8 cellular contexts compared by ENCODE assay signal in the genomic region with DNA sequence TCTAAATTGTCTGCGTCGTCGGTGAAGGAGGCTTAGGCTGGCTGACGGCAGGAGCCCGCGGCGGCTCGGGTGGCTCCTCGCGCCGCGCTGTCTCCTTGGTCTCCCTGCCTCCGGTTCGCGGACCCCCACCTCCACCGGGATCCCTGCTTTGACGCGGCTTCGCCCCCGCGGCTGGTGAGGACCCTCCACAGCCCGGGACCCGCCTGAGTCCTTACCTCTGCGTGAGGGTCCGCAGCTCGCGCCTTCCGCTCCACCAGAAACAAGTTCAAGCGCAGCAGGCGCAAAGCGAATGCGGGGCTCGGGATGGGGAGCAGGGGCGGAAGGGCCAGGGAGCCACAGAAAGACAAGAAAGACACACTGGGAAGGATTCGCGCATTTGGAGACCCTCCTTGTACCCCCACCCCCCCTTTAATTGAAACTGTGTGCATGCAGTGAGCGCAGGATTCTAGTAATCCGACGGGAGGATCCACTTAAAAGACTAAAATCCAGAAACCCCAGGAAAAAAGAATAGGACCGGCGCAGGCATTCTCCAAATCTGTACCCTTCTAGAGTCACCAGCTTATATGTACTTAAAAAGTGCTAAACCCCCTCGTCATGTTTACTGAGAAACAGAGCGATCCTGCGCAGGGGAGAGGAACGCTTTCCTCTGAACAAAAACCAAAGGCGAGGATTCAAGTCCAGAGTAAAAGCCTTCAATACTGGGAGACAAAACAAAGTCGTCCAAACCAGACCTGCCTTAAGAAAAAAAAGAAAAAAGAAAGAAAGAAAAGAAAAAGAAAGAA. TPM values are rescaled to one million over a fixed set of nuclear protein-coding genes. Genes with fewer than 3 reads are reported as not detected.
DNase-seq lines count a peak whose midpoint lies in the region; ATAC-seq and TF ChIP-seq lines count a peak whose summit lies in the region.

No MANE protein-coding gene starts in this region.

- peaks cover 0 to 30% (median 4%) of the 10 kb centered on the region in 3 donors for H3K36me3 Mint-ChIP-seq in CD8-positive, alpha-beta memory T cell
- peaks cover 4% of the 10 kb centered on the region; the same call in 1 of the 2 replicates for H3K36me3 Mint-ChIP-seq in WTC11

- H3K4me1 ChIP-seq in CD8-positive, alpha-beta memory T cell (ENCODE audit: insufficient read depth, low read length), result peaks cover 33% of the 10 kb centered on the region
- no peaks in the 10 kb centered on the region for H3K4me1 ChIP-seq in prostate gland (replicated peaks)

- TF ChIP-seq CTCF in WTC11 (IDR thresholded peaks at IDR 0.05) (no peak), fibroblast of the aortic adventitia (IDR thresholded peaks at IDR 0.05; ENCODE audit: insufficient read depth, low read length) (no peak), prostate gland (IDR thresholded peaks at IDR 0.05) (no peak)

- CTCF ChIA-PET in CD8-positive, alpha-beta memory T cell (lab: Charles Lee), result no interaction called here
- CTCF ChIA-PET in WTC11 (lab: Charles Lee), result no interaction called here

- WGBS in prostate gland, result 60% methylated on average over 47 of the region's 47 CpGs

- H3K9me3 Mint-ChIP-seq in CD8-positive, alpha-beta memory T cell, result peaks cover 0 to under 1% (median 0%) of the 10 kb centered on the region in 5 donors
- no peaks in the 10 kb centered on the region for H3K9me3 Mint-ChIP-seq in WTC11

- no peak for DNase-seq in CD8-positive, alpha-beta memory T cell
- DNase-seq in WTC11 (ENCODE audit: low spot score) (peak; percentile 31), fibroblast of the aortic adventitia (ENCODE audit: low read depth) (no peak), prostate gland (ENCODE audit: low spot score) (no peak), NCI-H2029 (lab: John Stamatoyannopoulos, UW) (no peak), posterior vena cava (ENCODE audit: low spot score) (no peak)

- H3K27me3 ChIP-seq in CD8-positive, alpha-beta memory T cell (ENCODE audit: insufficient read depth, low read length, poor library complexity, severe bottlenecking), result no peaks in the 10 kb centered on the region
- no peaks in the 10 kb centered on the region for H3K27me3 ChIP-seq in prostate gland (replicated peaks; ENCODE audit: insufficient read depth)

- peaks cover 0 to 3% of the 10 kb centered on the region in 2 donors for H3K27me3 Mint-ChIP-seq in CD8-positive, alpha-beta memory T cell
- peaks cover 79% of the 10 kb centered on the region for H3K27me3 Mint-ChIP-seq in WTC11 (ENCODE audit: low read depth)

- TF ChIP-seq POLR2A in prostate gland (IDR thresholded peaks at IDR 0.05) (no peak), GM18505 (IDR thresholded peaks at IDR 0.05; ENCODE audit: borderline replicate concordance, extremely low read depth, insufficient read depth, insufficient read length) (no peak)

- no peaks in the 10 kb centered on the region for H3K36me3 ChIP-seq in CD8-positive, alpha-beta memory T cell (ENCODE audit: insufficient read depth, low read length)
- H3K36me3 ChIP-seq in prostate gland, result no peaks in the 10 kb centered on the region

- H3K9me3 ChIP-seq in CD8-positive, alpha-beta memory T cell (ENCODE audit: low read length), result no peaks in the 10 kb centered on the region
- no peaks in the 10 kb centered on the region for H3K9me3 ChIP-seq in prostate gland

- H3K4me1 Mint-ChIP-seq in CD8-positive, alpha-beta memory T cell, result peaks cover 47 to 65% (median 60%) of the 10 kb centered on the region in 3 donors
- peaks cover 52% of the 10 kb centered on the region for H3K4me1 Mint-ChIP-seq in WTC11

- intact Hi-C loops in prostate gland (cut with DNase I) (loop anchor here (5.0 to 10.0 kb wide), 4 partner anchors 42 to 1240 kb away; a partner anchor contains a TSS), posterior vena cava (cut with DNase I) (loop anchor here in 1 of 2 donors (10.0 kb wide), 1 partner anchor 250 kb away; no protein-coding TSS in a partner anchor)

- H3K27ac ChIP-seq in CD8-positive, alpha-beta memory T cell (ENCODE audit: low read depth, low read length), result peak overlapping the region; percentile 31
- peak overlapping the region; percentile 34 to 45 for H3K27ac ChIP-seq in prostate gland

- peak overlapping the region; percentile 16 to 96 (median 60) for H3K27ac Mint-ChIP-seq in CD8-positive, alpha-beta memory T cell
- H3K27ac Mint-ChIP-seq in WTC11, result no peak overlapping the region

- no peak overlapping the region for H3K4me3 ChIP-seq in CD8-positive, alpha-beta memory T cell (ENCODE audit: low read length)
- H3K4me3 ChIP-seq in fibroblast of the aortic adventitia (ENCODE audit: low read depth, low read length) (peak overlapping the region; percentile 52), prostate gland (peak overlapping the region; percentile 10 to 12)

- POLR2A ChIA-PET in CD8-positive, alpha-beta memory T cell (lab: Charles Lee), result interaction anchor here (0.6 to 0.7 kb wide), 2 partner anchors 944 to 1621 kb away, joined by 3 read pairs; no protein-coding TSS in a partner anchor
- POLR2A ChIA-PET in WTC11 (lab: Charles Lee), result no interaction called here

- no peak; the same call in 1 of the 2 replicates for ATAC-seq in WTC11
- ATAC-seq in GM18505 (IDR thresholded peaks at IDR 0.05; ENCODE audit: unreplicated experiment), result no peak
- no peak for ATAC-seq in HG03097 (IDR thresholded peaks at IDR 0.05; ENCODE audit: low FRiP score, unreplicated experiment)

- H3K4me3 Mint-ChIP-seq in CD8-positive, alpha-beta memory T cell, result peak overlapping the region in 6 of 7 donors; percentile 7 to 100 (median 68)
- peak overlapping the region; percentile 83 for H3K4me3 Mint-ChIP-seq in WTC11

TF ChIP-seq in WTC11, 78 proteins besides CTCF, POLR2A, EP300 and RAD21:
- TF ChIP-seq MYBL2 (CRISPR knock-in tag; IDR thresholded peaks at IDR 0.05), result no peak
- no peak for TF ChIP-seq CREM (CRISPR knock-in tag; IDR thresholded peaks at IDR 0.05)
- TF ChIP-seq, protein P1, sequence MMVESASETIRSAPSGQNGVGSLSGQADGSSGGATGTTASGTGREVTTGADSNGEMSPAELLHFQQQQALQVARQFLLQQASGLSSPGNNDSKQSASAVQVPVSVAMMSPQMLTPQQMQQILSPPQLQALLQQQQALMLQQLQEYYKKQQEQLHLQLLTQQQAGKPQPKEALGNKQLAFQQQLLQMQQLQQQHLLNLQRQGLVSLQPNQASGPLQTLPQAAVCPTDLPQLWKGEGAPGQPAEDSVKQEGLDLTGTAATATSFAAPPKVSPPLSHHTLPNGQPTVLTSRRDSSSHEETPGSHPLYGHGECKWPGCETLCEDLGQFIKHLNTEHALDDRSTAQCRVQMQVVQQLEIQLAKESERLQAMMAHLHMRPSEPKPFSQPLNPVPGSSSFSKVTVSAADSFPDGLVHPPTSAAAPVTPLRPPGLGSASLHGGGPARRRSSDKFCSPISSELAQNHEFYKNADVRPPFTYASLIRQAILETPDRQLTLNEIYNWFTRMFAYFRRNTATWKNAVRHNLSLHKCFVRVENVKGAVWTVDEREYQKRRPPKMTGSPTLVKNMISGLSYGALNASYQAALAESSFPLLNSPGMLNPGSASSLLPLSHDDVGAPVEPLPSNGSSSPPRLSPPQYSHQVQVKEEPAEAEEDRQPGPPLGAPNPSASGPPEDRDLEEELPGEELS (CRISPR knock-in tag; IDR thresholded peaks at IDR 0.05), result 0 out of 2 replicates have a peak, but pooled peaks have one; percentile 19
- TF ChIP-seq, protein P2, sequence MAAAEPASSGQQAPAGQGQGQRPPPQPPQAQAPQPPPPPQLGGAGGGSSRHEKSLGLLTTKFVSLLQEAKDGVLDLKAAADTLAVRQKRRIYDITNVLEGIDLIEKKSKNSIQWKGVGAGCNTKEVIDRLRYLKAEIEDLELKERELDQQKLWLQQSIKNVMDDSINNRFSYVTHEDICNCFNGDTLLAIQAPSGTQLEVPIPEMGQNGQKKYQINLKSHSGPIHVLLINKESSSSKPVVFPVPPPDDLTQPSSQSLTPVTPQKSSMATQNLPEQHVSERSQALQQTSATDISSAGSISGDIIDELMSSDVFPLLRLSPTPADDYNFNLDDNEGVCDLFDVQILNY (CRISPR knock-in tag; IDR thresholded peaks at IDR 0.05), result no peak

RNA-seq across cellular contexts. Expression of a gene that starts 3.8 kb away (rescaled TPM):
- 10 to 100 TPM; 25.8 to 26.3 TPM for total RNA-seq in CD8-positive, alpha-beta memory T cell
- 20.3 TPM for polyA plus RNA-seq in CD8-positive, alpha-beta memory T cell
- total RNA-seq in WTC11 (2021) (11.8 to 13.8 TPM (median 12.8 TPM) in 3 replicates), fibroblast of the aortic adventitia (ENCODE audit: low replicate concordance) (14.2 and 43.3 TPM in 2 replicates), prostate gland (10 to 100 TPM; 25.6 to 32.2 TPM), posterior vena cava (10 to 100 TPM; 13.7 to 15.8 TPM)

RNA-seq across cellular contexts. Expression of a gene that starts 5.4 kb away (rescaled TPM):
- 10 to 100 TPM; 17.9 to 18.6 TPM for total RNA-seq in CD8-positive, alpha-beta memory T cell
- 9.0 TPM for polyA plus RNA-seq in CD8-positive, alpha-beta memory T cell
- total RNA-seq in WTC11 (2021), result 1.7 to 2.9 TPM (median 2.2 TPM) in 3 replicates
- 5.2 and 7.9 TPM in 2 replicates for total RNA-seq in fibroblast of the aortic adventitia (ENCODE audit: low replicate concordance)
- 10 to 100 TPM; 18.2 to 48.6 TPM for total RNA-seq in prostate gland
- 10 to 100 TPM; 18.5 to 19.0 TPM for total RNA-seq in posterior vena cava
